ENCODE assay signal across 1 cellular context in genomic region chr4:10532155-10532554, GRCh38.
TF ChIP-seq lines count a peak whose summit lies in the region.

No MANE protein-coding gene starts in this region.

TF ChIP-seq in HEK293, 187 proteins besides CTCF, POLR2A, EP300 and RAD21 (continued from another document):
- TF ChIP-seq ZNF843 (tag by site-specific recombination; IDR thresholded peaks at IDR 0.05) (peak; percentile 82), SCRT1 (tag by site-specific recombination; IDR thresholded peaks at IDR 0.05; ENCODE audit: borderline replicate concordance) (peak; percentile 38; the same call in 1 of the 2 replicates), YY1 (tag by site-specific recombination; IDR thresholded peaks at IDR 0.05) (no peak), ZXDB (tag by site-specific recombination; IDR thresholded peaks at IDR 0.05) (0 out of 2 replicates have a peak, but pooled peaks have one; percentile 18), OVOL3 (tag by site-specific recombination; IDR thresholded peaks at IDR 0.05) (peak; percentile 47; the same call in 1 of the 2 replicates), ZNF266 (tag by site-specific recombination; IDR thresholded peaks at IDR 0.05; ENCODE audit: low read depth) (no peak), OSR2 (tag by site-specific recombination; IDR thresholded peaks at IDR 0.05) (peak; percentile 32; the same call in 1 of the 2 replicates), ZBTB11 (tag by site-specific recombination; conservative IDR thresholded peaks at IDR 0.05; ENCODE audit: low read depth) (0 out of 2 replicates have a peak, but pooled peaks have one; percentile 25), PRDM6 (tag by site-specific recombination; IDR thresholded peaks at IDR 0.05) (peak; percentile 66), ZNF629 (tag by site-specific recombination; IDR thresholded peaks at IDR 0.05) (no peak), TCF7L2 (IDR thresholded peaks at IDR 0.05; ENCODE audit: borderline replicate concordance, low read depth, low read length) (peak; percentile 72; the same call in 1 of the 2 replicates), ZNF768 (tag by site-specific recombination; IDR thresholded peaks at IDR 0.05) (no peak), FEZF1 (tag by site-specific recombination; IDR thresholded peaks at IDR 0.05) (peak; percentile 64)
